Comparison of ENCODE assay signal across 22 cellular contexts in genomic region chr16:81987706-81988105, GRCh38. TPM values are rescaled to one million over a fixed set of nuclear protein-coding genes. Genes with fewer than 3 reads are reported as not detected.
A peak's percentile ranks its signal among the peaks of the same experiment; 100 is the strongest.
DNase-seq lines count a peak whose midpoint lies in the region; ATAC-seq, FAIRE-seq and TF ChIP-seq lines count a peak whose summit lies in the region.
"Had no signal": no experiment of that assay in that cellular context is flagged by ENCODE, and none has a peak within 500 bp of the region (broad histone marks: within the 10 kb centered on the region; RNA-seq: fewer than 3 reads in every experiment).

No MANE protein-coding gene starts in this region.

- H3K79me2 ChIP-seq in mammary epithelial cell (ENCODE audit: insufficient read depth, low read length), result no peaks in the 10 kb centered on the region
- H3K79me2 ChIP-seq in H9 (ENCODE audit: insufficient read depth, low read length), result no peaks in the 10 kb centered on the region

- H2BK15ac ChIP-seq in H9 (ENCODE audit: low read depth, low read length), result no peak overlapping the region

- H3K56ac ChIP-seq in H9 (ENCODE audit: insufficient read length, low read depth, low read length), result no peak overlapping the region

- BruUV-seq in MCF 10A (replicated peaks; lab: Mats Ljungman, UMichigan), result no TSS peak
- BruUV-seq in mammary epithelial cell (replicated peaks; lab: Mats Ljungman, UMichigan), result no TSS peak

- H3K18ac ChIP-seq in H9 (ENCODE audit: insufficient read length, low read depth, low read length), result no peak overlapping the region

- H3K36me3 ChIP-seq in breast epithelium (no peaks in the 10 kb centered on the region), mammary epithelial cell (ENCODE audit: insufficient read depth, low read length) (no peaks in the 10 kb centered on the region)
- H3K36me3 ChIP-seq: BE2C had no signal

- H3T11ph ChIP-seq in H9 (ENCODE audit: low read length), result no peak overlapping the region

- in situ Hi-C loops in mammary epithelial cell (cut with MboI; ENCODE audit: low sequenced_read_pairs in 2 of 2), result no loop called here

- no peak overlapping the region for H3K4ac ChIP-seq in H9 (ENCODE audit: low read depth, low read length)

- peak; percentile 57 for DNase-seq in MCF 10A (ENCODE audit: unreplicated experiment)
- no peak for DNase-seq in breast epithelium (ENCODE audit: low spot score in 2 of 2)
- peak; percentile 18 for DNase-seq in mammary epithelial cell
- peak in 1 of 2 donors; percentile 13 for DNase-seq in left colon
- peak; percentile 29 for DNase-seq in urothelium cell line (ENCODE audit: low spot score)
- DNase-seq in activated naive CD4-positive, alpha-beta T cell treated with Interleukin-2 at 50 U/mL for 16 hours, result no peak
- no peak for DNase-seq in KG1 (lab: John Stamatoyannopoulos, UW)
- no peak for DNase-seq in H9
- DNase-seq: BE2C; Caco-2; CD4-positive, alpha-beta T cell; EL; GOT3; MM.1S; NCI-H1105; NCI-H2081; NCI-H446 treated with DMSO at 0.1 percent for 48 hours; OCI-M1; RPMI8226; SIG-M5 had no signal

- dilution Hi-C loops in mammary epithelial cell (cut with HindIII; ENCODE audit: low sequenced_read_pairs), result no loop called here

- H3K23me2 ChIP-seq in H9 (ENCODE audit: insufficient read length, low read depth, low read length, poor library complexity, severe bottlenecking), result no peaks in the 10 kb centered on the region

- H4K5ac ChIP-seq in H9 (ENCODE audit: insufficient read length, low read depth, low read length), result no peak overlapping the region

- peaks cover 6% of the 10 kb centered on the region for H3K4me1 Mint-ChIP-seq in MCF 10A (ENCODE audit: insufficient read depth, unreplicated experiment)
- H3K4me1 Mint-ChIP-seq in H9, result peaks cover 7 to 8% of the 10 kb centered on the region in 2 experiments; a peak in 3 of 4 replicates

- peak; percentile 32 for FAIRE-seq in urothelium cell line (lab: Jason Lieb, UNC)
- FAIRE-seq: GM12878 had no signal

- no peak overlapping the region for H3K27ac ChIP-seq in breast epithelium
- no peak overlapping the region for H3K27ac ChIP-seq in mammary epithelial cell (ENCODE audit: insufficient read depth, low read depth, low read length)
- no peak overlapping the region for H3K27ac ChIP-seq in H9 (ENCODE audit: insufficient read length, low read depth, low read length)

- H3K9me3 ChIP-seq in breast epithelium, result no peaks in the 10 kb centered on the region
- H3K9me3 ChIP-seq in mammary epithelial cell (replicated peaks; ENCODE audit: insufficient read depth, low read length), result no peaks in the 10 kb centered on the region
- H3K9me3 ChIP-seq in H9 (ENCODE audit: control insufficient read depth, low read depth, low read length), result no peaks in the 10 kb centered on the region
- H3K9me3 ChIP-seq: BE2C, Caco-2 had no signal

- H3K27me3 Mint-ChIP-seq in MCF 10A (ENCODE audit: insufficient read depth, unreplicated experiment) (peaks cover 16% of the 10 kb centered on the region), H9 (ENCODE audit: low read depth) (no peaks in the 10 kb centered on the region; the same call in 1 of the 2 replicates)

- H2BK5ac ChIP-seq in H9 (ENCODE audit: insufficient read length, low read length), result no peak overlapping the region

- H2BK20ac ChIP-seq in H9 (ENCODE audit: low read depth, low read length, poor library complexity, severe bottlenecking), result no peak overlapping the region

- H4K8ac ChIP-seq in H9 (replicated peaks; ENCODE audit: insufficient read length, low read depth, low read length), result no peak overlapping the region

- H2AK5ac ChIP-seq in H9 (ENCODE audit: insufficient read length, low read length), result no peak overlapping the region

- TF ChIP-seq CTCF in MCF 10A (IDR thresholded peaks at IDR 0.05; ENCODE audit: unreplicated experiment), result no peak
- TF ChIP-seq CTCF in breast epithelium (IDR thresholded peaks at IDR 0.05), result no peak
- no peak for TF ChIP-seq CTCF in mammary epithelial cell (conservative IDR thresholded peaks at IDR 0.05 in 1 of 2, IDR thresholded peaks at IDR 0.05 in 1 of 2; ENCODE audit: extremely low read depth in 1 of 2, insufficient read depth in 1 of 2, low read depth in 1 of 2, low read length in 2 of 2)
- TF ChIP-seq CTCF in H9 (conservative IDR thresholded peaks at IDR 0.05), result no peak

- H3K14ac ChIP-seq in H9 (ENCODE audit: insufficient read depth, low read length), result no peak overlapping the region

- H3K79me1 ChIP-seq in H9 (ENCODE audit: insufficient read depth, low read depth, low read length, poor library complexity, severe bottlenecking), result no peaks in the 10 kb centered on the region

- H3K27me3 ChIP-seq in breast epithelium (no peaks in the 10 kb centered on the region), mammary epithelial cell (ENCODE audit: insufficient read depth, low read length) (peaks cover 2% of the 10 kb centered on the region), H9 (ENCODE audit: insufficient read depth, low read length) (no peaks in the 10 kb centered on the region)
- H3K27me3 ChIP-seq: BE2C had no signal

- H3K36me3 Mint-ChIP-seq in MCF 10A (ENCODE audit: insufficient read depth, unreplicated experiment), result no peaks in the 10 kb centered on the region
- no peaks in the 10 kb centered on the region for H3K36me3 Mint-ChIP-seq in H9 (ENCODE audit: insufficient read depth in 1 of 3, low read depth in 3 of 3)

- no peak overlapping the region for H3K27ac Mint-ChIP-seq in MCF 10A (ENCODE audit: low read depth, unreplicated experiment)
- 0 out of 7 replicates have a peak overlapping the region, but pooled peaks of 1 of the 3 experiments have one; percentile 14 for H3K27ac Mint-ChIP-seq in H9
- H3K27ac Mint-ChIP-seq: CD4-positive, alpha-beta T cell had no signal

- POLR2A ChIA-PET in MCF 10A (lab: Yijun Ruan, JAX), result no interaction called here

- no peak overlapping the region for H2BK12ac ChIP-seq in H9 (ENCODE audit: insufficient read length, low read depth, low read length)

- H3K4me2 ChIP-seq in mammary epithelial cell (ENCODE audit: insufficient read depth, low read depth, low read length) (no peak overlapping the region), H9 (ENCODE audit: insufficient read depth, insufficient read length, low read length) (no peak overlapping the region)

- peak; percentile 95 for ATAC-seq in left colon
- ATAC-seq: GM12878 had no signal

- WGBS in mammary epithelial cell (ENCODE audit: low coverage, missing lambda C conversion rate), result 72% methylated on average over 5 of the region's 5 CpGs
- no CpG with 5 or more reads among the region's 5 CpGs for WGBS in H9 (ENCODE audit: extremely low coverage, insufficient read length, low lambda C conversion rate)

- H3K23ac ChIP-seq in H9 (ENCODE audit: insufficient read length, low read depth, low read length), result no peak overlapping the region

- H3K4me1 ChIP-seq in breast epithelium, result no peaks in the 10 kb centered on the region
- no peaks in the 10 kb centered on the region for H3K4me1 ChIP-seq in mammary epithelial cell (ENCODE audit: insufficient read depth, low read length)
- H3K4me1 ChIP-seq in H9 (ENCODE audit: insufficient read depth, low read length), result no peaks in the 10 kb centered on the region
- H3K4me1 ChIP-seq: BE2C had no signal

- no peak overlapping the region for H4K91ac ChIP-seq in H9 (ENCODE audit: insufficient read length, low read depth, low read length)

- H3K4me3 Mint-ChIP-seq in MCF 10A (ENCODE audit: unreplicated experiment), result no peak overlapping the region
- H3K4me3 Mint-ChIP-seq in H9, result no peak overlapping the region
- H3K4me3 Mint-ChIP-seq: CD4-positive, alpha-beta T cell had no signal

- H2BK120ac ChIP-seq in H9 (ENCODE audit: low read depth, low read length, poor library complexity, severe bottlenecking), result no peak overlapping the region

- H3K4me3 ChIP-seq in breast epithelium (no peak overlapping the region), mammary epithelial cell (replicated peaks in 1 of 3; ENCODE audit: insufficient read depth in 1 of 3, low read depth in 2 of 3, low read length in 3 of 3) (no peak overlapping the region)
- H3K4me3 ChIP-seq: GM12878 had no signal

- H4K20me1 ChIP-seq in mammary epithelial cell (ENCODE audit: insufficient read depth, low read length) (no peaks in the 10 kb centered on the region), H9 (ENCODE audit: control insufficient read depth, insufficient read depth, insufficient read length) (no peaks in the 10 kb centered on the region)

- CTCF ChIA-PET in MCF 10A (lab: Yijun Ruan, JAX) (interaction anchor here (0.6 to 2.1 kb wide), 6 partner anchors 10 to 1477 kb away, joined by 3 to 9 read pairs (median 3); no protein-coding TSS in a partner anchor), mammary epithelial cell (lab: Charles Lee; ENCODE audit: low non-redundant PET) (no interaction called here)

- no peak overlapping the region for H2AFZ ChIP-seq in mammary epithelial cell (ENCODE audit: low read depth, low read length)
- H2AFZ ChIP-seq in H9 (ENCODE audit: low read length), result no peak overlapping the region

- intact Hi-C loops in MCF 10A (cut with micrococcal nuclease), result no loop called here
- intact Hi-C loops in breast epithelium (cut with DNase I; ENCODE audit: low total_unique reads), result no loop called here
- intact Hi-C loops in mammary epithelial cell (cut with micrococcal nuclease), result no loop called here
- intact Hi-C loops in left colon (cut with DNase I, micrococcal nuclease), result no loop called here

- TF ChIP-seq POLR2A in breast epithelium (IDR thresholded peaks at IDR 0.05), result no peak

- H3K9me3 Mint-ChIP-seq in MCF 10A (ENCODE audit: unreplicated experiment), result no peaks in the 10 kb centered on the region
- no peaks in the 10 kb centered on the region for H3K9me3 Mint-ChIP-seq in H9
- H3K9me3 Mint-ChIP-seq: CD4-positive, alpha-beta T cell had no signal

- H3K9ac ChIP-seq in mammary epithelial cell (ENCODE audit: insufficient read depth, low read length) (no peak overlapping the region), H9 (ENCODE audit: extremely low read depth, insufficient read length, low read length) (no peak overlapping the region)

RNA-seq across cellular contexts. Expression of gene SDR42E1, which starts 23.6 kb away (rescaled TPM):
- 7.8 and 8.4 TPM in 2 replicates for total RNA-seq in MCF 10A (2022)
- total RNA-seq in breast epithelium, result 10 to 100 TPM in 1 of 3 donors, 1 to 10 TPM in 1, under 1 TPM in 1; 0.16 to 11.7 (median 6.9) TPM
- 10 to 100 TPM; 19.7 to 21.5 TPM for total RNA-seq in mammary epithelial cell
- 10.6 TPM for polyA plus RNA-seq in mammary epithelial cell
- polyA minus RNA-seq in mammary epithelial cell, result 30.8 TPM
- total RNA-seq in left colon, result 10 to 100 TPM in 1 of 2 donors, 1 to 10 TPM in 1; 7.9 to 14.4 TPM
- 0.02 TPM in 1 of 2 replicates, not detected in the other for total RNA-seq in H9 (2021)

RNA-seq across cellular contexts. Expression of gene HSD17B2, which starts 47.3 kb away (rescaled TPM):
- total RNA-seq in MCF 10A (2022) (0.93 and 2.1 TPM in 2 replicates), breast epithelium (1 to 10 TPM in 2 of 3 donors, not detected in 1; 4.5 to 8.8 TPM), mammary epithelial cell (1 to 10 TPM; 1.3 to 2.4 TPM), left colon (100 to 1,000 TPM in 1 of 2 donors, 10 to 100 TPM in 1; 63.6 to 181 TPM), H9 (2021) (not detected in 2 replicates)
- 3.2 TPM for polyA plus RNA-seq in mammary epithelial cell
- polyA minus RNA-seq in mammary epithelial cell, result not detected
- total RNA-seq: A172; CD4-positive, alpha-beta T cell; GM12878 had no signal
- polyA plus RNA-seq: GM12878 had no signal

Comparison
In these comparisons a context has a peak if more than half of its experiments do, and no peak if none do; other contexts are left out.
1. DNase-seq: peak in MCF 10A (single experiment), mammary epithelial cell (single experiment) and urothelium cell line (single experiment); none in breast epithelium (0 of 2), activated naive CD4-positive, alpha-beta T cell treated with Interleukin-2 at 50 U/mL for 16 hours (single experiment), KG1 (single experiment) and H9 (single experiment).
2. RNA of gene HSD17B2, which starts 47.3 kb away (total RNA-seq): 63.6 to 181 TPM in left colon; 4.5 to 8.8 TPM in breast epithelium, 1.3 to 2.4 TPM in mammary epithelial cell, 0.93 to 2.1 TPM in MCF 10A and not detected in H9; every median in the first group is over 4 times any median in the second.